In the genomic region with DNA sequence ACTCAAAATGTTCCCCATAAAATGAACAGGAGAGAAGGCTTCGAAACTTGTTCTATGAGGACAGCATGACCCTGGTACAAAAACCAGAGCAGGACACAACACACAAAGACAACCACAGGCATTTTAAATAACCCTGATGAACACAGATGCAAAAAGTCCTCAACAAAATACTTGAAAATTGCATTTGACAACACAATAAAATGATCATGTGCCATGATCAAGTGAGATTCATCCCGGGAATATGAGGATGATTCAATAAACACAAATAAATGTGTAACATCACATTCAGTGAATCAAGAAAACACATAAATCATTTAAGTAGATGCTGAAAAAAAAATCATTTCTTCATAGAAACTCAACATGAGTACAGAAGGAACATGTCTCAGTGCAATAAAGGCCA, we compare ENCODE assay signal across 33 cellular contexts.
"Had no signal": no experiment of that assay in that cellular context is flagged by ENCODE, and none has a peak within 500 bp of the region (broad histone marks: within the 10 kb centered on the region; RNA-seq: fewer than 3 reads in every experiment).

No MANE protein-coding gene starts in this region.

- H3K9me3 ChIP-seq: adrenal gland, ascending aorta, body of pancreas, breast epithelium had no signal

- H3K4me1 ChIP-seq: adrenal gland, ascending aorta, body of pancreas, breast epithelium had no signal

- H3K27me3 ChIP-seq: ascending aorta, body of pancreas, brain microvascular endothelial cell, breast epithelium, cardiac muscle cell had no signal

- DNase-seq: activated effector memory CD4-positive, alpha-beta T cell treated with anti-CD3 and anti-CD28 coated beads, Interleukin-2, amount 50 U/mL, for 16 hours; activated effector memory CD4-positive, alpha-beta T cell treated with Interleukin-2 at 50 U/mL for 16 hours; activated gamma-delta T cell; activated gamma-delta T cell treated with Interleukin-2 at 50 U/mL for 16 hours; activated naive CD4-positive, alpha-beta T cell; activated naive CD4-positive, alpha-beta T cell treated with anti-CD3 and anti-CD28 coated beads for 36 hours; activated naive CD4-positive, alpha-beta T cell treated with anti-CD3 and anti-CD28 coated beads, Interleukin-2, amount 10 ng/mL, durations not matched to agents 7 days and 5 days; activated naive CD4-positive, alpha-beta T cell treated with anti-CD3 and anti-CD28 coated beads, Interleukin-2, amount 50 U/mL, for 16 hours; activated naive CD4-positive, alpha-beta T cell treated with Interleukin-2 at 50 U/mL for 16 hours; activated naive CD8-positive, alpha-beta T cell treated with anti-CD3 and anti-CD28 coated beads for 36 hours; activated naive CD8-positive, alpha-beta T cell treated with anti-CD3 and anti-CD28 coated beads, Interleukin-2, amount 10 ng/mL, durations not matched to agents 7 days and 5 days; activated naive CD8-positive, alpha-beta T cell treated with anti-CD3 and anti-CD28 coated beads, Interleukin-2, amount 50 U/mL, for 24 hours; activated T-cell treated with anti-CD3 and anti-CD28 coated beads, Interleukin-2, amount 50 U/mL, for 24 hours; activated T-cell treated with anti-CD3 and anti-CD28 coated beads, Interleukin-2, amount 50 U/mL, for 4 hours; activated T-cell treated with anti-CD3 and anti-CD28 coated beads, Interleukin-2, amount 50 U/mL, for 48 hours; activated T-cell treated with anti-CD3 and anti-CD28 coated beads, Interleukin-2, amount 50 U/mL, for 72 hours; adrenal gland; amniotic stem cell; amygdala; anterior cingulate cortex; aorta; body of pancreas; brain microvascular endothelial cell; caudate nucleus; central memory CD4-positive, alpha-beta T cell; cerebellar nuclear complex had no signal

- ATAC-seq: activated naive CD4-positive, alpha-beta T cell treated with anti-CD3 and anti-CD28 coated beads, Interleukin-2, amount 50 U/mL, for 72 hours; activated naive CD8-positive, alpha-beta T cell treated with anti-CD3 and anti-CD28 coated beads, Interleukin-2, amount 50 U/mL, for 24 hours; activated T-cell treated with anti-CD3 and anti-CD28 coated beads, Interleukin-2, amount 50 U/mL, for 4 hours; activated T-cell treated with anti-CD3 and anti-CD28 coated beads, Interleukin-2, amount 50 U/mL, for 72 hours; activated T-helper 17 cell treated with anti-CD3 and anti-CD28 coated beads, Interleukin-2, amount 50 U/mL, for 72 hours; body of pancreas had no signal

- H3K36me3 ChIP-seq: adrenal gland, ascending aorta, brain microvascular endothelial cell, breast epithelium, cardiac muscle cell had no signal

- H3K27ac ChIP-seq: adrenal gland, ascending aorta, body of pancreas, brain microvascular endothelial cell, breast epithelium, cardiac muscle cell had no signal

- H3K4me3 ChIP-seq: adrenal gland, ascending aorta, body of pancreas, breast epithelium, cardiac muscle cell had no signal

- FAIRE-seq: astrocyte, bronchial epithelial cell had no signal
